1 cellular context compared by ENCODE assay signal in genomic region chr9:123360161-123361085, GRCh38.
A peak's percentile ranks its signal among the peaks of the same experiment; 100 is the strongest.
TF ChIP-seq lines count a peak whose summit lies in the region.

No MANE protein-coding gene starts in this region.

TF ChIP-seq in HepG2, 621 proteins besides CTCF, POLR2A, EP300 and RAD21 (continued from another document and continues in another):
- TF ChIP-seq SIN3A (IDR thresholded peaks at IDR 0.05; ENCODE audit: borderline replicate concordance, low read depth, low read length): no peak
- no peak for TF ChIP-seq ZNF274 (CRISPR knock-in tag; IDR thresholded peaks at IDR 0.05)
- TF ChIP-seq, protein P1, sequence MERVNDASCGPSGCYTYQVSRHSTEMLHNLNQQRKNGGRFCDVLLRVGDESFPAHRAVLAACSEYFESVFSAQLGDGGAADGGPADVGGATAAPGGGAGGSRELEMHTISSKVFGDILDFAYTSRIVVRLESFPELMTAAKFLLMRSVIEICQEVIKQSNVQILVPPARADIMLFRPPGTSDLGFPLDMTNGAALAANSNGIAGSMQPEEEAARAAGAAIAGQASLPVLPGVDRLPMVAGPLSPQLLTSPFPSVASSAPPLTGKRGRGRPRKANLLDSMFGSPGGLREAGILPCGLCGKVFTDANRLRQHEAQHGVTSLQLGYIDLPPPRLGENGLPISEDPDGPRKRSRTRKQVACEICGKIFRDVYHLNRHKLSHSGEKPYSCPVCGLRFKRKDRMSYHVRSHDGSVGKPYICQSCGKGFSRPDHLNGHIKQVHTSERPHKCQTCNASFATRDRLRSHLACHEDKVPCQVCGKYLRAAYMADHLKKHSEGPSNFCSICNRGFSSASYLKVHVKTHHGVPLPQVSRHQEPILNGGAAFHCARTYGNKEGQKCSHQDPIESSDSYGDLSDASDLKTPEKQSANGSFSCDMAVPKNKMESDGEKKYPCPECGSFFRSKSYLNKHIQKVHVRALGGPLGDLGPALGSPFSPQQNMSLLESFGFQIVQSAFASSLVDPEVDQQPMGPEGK (CRISPR knock-in tag; IDR thresholded peaks at IDR 0.05): peak; percentile 94
- no peak for TF ChIP-seq AHDC1 (CRISPR knock-in tag; IDR thresholded peaks at IDR 0.05; ENCODE audit: borderline replicate concordance)
- no peak for TF ChIP-seq TP53 (CRISPR knock-in tag; conservative IDR thresholded peaks at IDR 0.05)
- no peak for TF ChIP-seq ZNF207 (IDR thresholded peaks at IDR 0.05; ENCODE audit: borderline replicate concordance)
- no peak for TF ChIP-seq BRD4 (CRISPR knock-in tag; IDR thresholded peaks at IDR 0.05)
- no peak for TF ChIP-seq MLLT10 (CRISPR knock-in tag; IDR thresholded peaks at IDR 0.05)
- TF ChIP-seq TFDP2 (CRISPR knock-in tag; IDR thresholded peaks at IDR 0.05): no peak
- TF ChIP-seq NPAS2 (CRISPR knock-in tag; IDR thresholded peaks at IDR 0.05; ENCODE audit: borderline replicate concordance): no peak
- TF ChIP-seq MBNL3 (CRISPR knock-in tag; conservative IDR thresholded peaks at IDR 0.05): no peak
- TF ChIP-seq RAD51 (IDR thresholded peaks at IDR 0.05; ENCODE audit: borderline replicate concordance): no peak
- TF ChIP-seq ZNF280D (CRISPR knock-in tag; IDR thresholded peaks at IDR 0.05): no peak
- TF ChIP-seq RARG (CRISPR knock-in tag; IDR thresholded peaks at IDR 0.05; ENCODE audit: low read depth): no peak
- no peak for TF ChIP-seq ZC3H13 (CRISPR knock-in tag; IDR thresholded peaks at IDR 0.05)
- TF ChIP-seq MAF1 (CRISPR knock-in tag; IDR thresholded peaks at IDR 0.05; ENCODE audit: borderline replicate concordance): no peak
- no peak for TF ChIP-seq ZNF670 (CRISPR knock-in tag; IDR thresholded peaks at IDR 0.05; ENCODE audit: borderline replicate concordance)
- TF ChIP-seq ZNF256 (CRISPR knock-in tag; conservative IDR thresholded peaks at IDR 0.05): no peak
- TF ChIP-seq TBX2 (CRISPR knock-in tag; IDR thresholded peaks at IDR 0.05; ENCODE audit: borderline replicate concordance): peak; percentile 60; the same call in 1 of the 2 replicates
- peak; percentile 56; the same call in 1 of the 2 replicates for TF ChIP-seq ZMYM4 (CRISPR knock-in tag; IDR thresholded peaks at IDR 0.05)
- TF ChIP-seq, protein P2, sequence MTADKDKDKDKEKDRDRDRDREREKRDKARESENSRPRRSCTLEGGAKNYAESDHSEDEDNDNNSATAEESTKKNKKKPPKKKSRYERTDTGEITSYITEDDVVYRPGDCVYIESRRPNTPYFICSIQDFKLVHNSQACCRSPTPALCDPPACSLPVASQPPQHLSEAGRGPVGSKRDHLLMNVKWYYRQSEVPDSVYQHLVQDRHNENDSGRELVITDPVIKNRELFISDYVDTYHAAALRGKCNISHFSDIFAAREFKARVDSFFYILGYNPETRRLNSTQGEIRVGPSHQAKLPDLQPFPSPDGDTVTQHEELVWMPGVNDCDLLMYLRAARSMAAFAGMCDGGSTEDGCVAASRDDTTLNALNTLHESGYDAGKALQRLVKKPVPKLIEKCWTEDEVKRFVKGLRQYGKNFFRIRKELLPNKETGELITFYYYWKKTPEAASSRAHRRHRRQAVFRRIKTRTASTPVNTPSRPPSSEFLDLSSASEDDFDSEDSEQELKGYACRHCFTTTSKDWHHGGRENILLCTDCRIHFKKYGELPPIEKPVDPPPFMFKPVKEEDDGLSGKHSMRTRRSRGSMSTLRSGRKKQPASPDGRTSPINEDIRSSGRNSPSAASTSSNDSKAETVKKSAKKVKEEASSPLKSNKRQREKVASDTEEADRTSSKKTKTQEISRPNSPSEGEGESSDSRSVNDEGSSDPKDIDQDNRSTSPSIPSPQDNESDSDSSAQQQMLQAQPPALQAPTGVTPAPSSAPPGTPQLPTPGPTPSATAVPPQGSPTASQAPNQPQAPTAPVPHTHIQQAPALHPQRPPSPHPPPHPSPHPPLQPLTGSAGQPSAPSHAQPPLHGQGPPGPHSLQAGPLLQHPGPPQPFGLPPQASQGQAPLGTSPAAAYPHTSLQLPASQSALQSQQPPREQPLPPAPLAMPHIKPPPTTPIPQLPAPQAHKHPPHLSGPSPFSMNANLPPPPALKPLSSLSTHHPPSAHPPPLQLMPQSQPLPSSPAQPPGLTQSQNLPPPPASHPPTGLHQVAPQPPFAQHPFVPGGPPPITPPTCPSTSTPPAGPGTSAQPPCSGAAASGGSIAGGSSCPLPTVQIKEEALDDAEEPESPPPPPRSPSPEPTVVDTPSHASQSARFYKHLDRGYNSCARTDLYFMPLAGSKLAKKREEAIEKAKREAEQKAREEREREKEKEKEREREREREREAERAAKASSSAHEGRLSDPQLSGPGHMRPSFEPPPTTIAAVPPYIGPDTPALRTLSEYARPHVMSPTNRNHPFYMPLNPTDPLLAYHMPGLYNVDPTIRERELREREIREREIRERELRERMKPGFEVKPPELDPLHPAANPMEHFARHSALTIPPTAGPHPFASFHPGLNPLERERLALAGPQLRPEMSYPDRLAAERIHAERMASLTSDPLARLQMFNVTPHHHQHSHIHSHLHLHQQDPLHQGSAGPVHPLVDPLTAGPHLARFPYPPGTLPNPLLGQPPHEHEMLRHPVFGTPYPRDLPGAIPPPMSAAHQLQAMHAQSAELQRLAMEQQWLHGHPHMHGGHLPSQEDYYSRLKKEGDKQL (CRISPR knock-in tag; IDR thresholded peaks at IDR 0.05; ENCODE audit: low read depth): no peak
- TF ChIP-seq ZNF451 (CRISPR knock-in tag; IDR thresholded peaks at IDR 0.05): no peak
- no peak for TF ChIP-seq ZNF773 (CRISPR knock-in tag; IDR thresholded peaks at IDR 0.05; ENCODE audit: borderline replicate concordance)
- no peak for TF ChIP-seq SNAPC4 (CRISPR knock-in tag; IDR thresholded peaks at IDR 0.05)
- TF ChIP-seq HDAC1 (CRISPR knock-in tag; IDR thresholded peaks at IDR 0.05): peak; percentile 54; the same call in 1 of the 2 replicates
- no peak for TF ChIP-seq ZSCAN29 (CRISPR knock-in tag; conservative IDR thresholded peaks at IDR 0.05)
- peak; percentile 85 for TF ChIP-seq RXRB (CRISPR knock-in tag; IDR thresholded peaks at IDR 0.05; ENCODE audit: borderline replicate concordance)
- TF ChIP-seq, protein P3, sequence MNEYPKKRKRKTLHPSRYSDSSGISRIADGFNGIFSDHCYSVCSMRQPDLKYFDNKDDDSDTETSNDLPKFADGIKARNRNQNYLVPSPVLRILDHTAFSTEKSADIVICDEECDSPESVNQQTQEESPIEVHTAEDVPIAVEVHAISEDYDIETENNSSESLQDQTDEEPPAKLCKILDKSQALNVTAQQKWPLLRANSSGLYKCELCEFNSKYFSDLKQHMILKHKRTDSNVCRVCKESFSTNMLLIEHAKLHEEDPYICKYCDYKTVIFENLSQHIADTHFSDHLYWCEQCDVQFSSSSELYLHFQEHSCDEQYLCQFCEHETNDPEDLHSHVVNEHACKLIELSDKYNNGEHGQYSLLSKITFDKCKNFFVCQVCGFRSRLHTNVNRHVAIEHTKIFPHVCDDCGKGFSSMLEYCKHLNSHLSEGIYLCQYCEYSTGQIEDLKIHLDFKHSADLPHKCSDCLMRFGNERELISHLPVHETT (CRISPR knock-in tag; conservative IDR thresholded peaks at IDR 0.05): no peak
